ENCODE assay signal across 15 cellular contexts in genomic region chr7:34452363-34452762, GRCh38.
DNase-seq lines count a peak whose midpoint lies in the region; ATAC-seq, FAIRE-seq and TF ChIP-seq lines count a peak whose summit lies in the region.
"Had no signal": no experiment of that assay in that cellular context is flagged by ENCODE, and none has a peak within 500 bp of the region (broad histone marks: within the 10 kb centered on the region; RNA-seq: fewer than 3 reads in every experiment).

No MANE protein-coding gene starts in this region.

- H3K27me3 Mint-ChIP-seq in endodermal cell (ENCODE audit: insufficient read depth): no peaks in the 10 kb centered on the region
- H3K27me3 Mint-ChIP-seq: CD8-positive, alpha-beta memory T cell had no signal

- no peak overlapping the region for H3K27ac Mint-ChIP-seq in endodermal cell
- H3K27ac Mint-ChIP-seq: CD8-positive, alpha-beta memory T cell had no signal

- no peak for TF ChIP-seq CTCF in fibroblast of pulmonary artery (IDR thresholded peaks at IDR 0.05; ENCODE audit: low read length, missing control alignments)
- no peak for TF ChIP-seq CTCF in endodermal cell (conservative IDR thresholded peaks at IDR 0.05)
- no peak for TF ChIP-seq CTCF in RWPE1 (conservative IDR thresholded peaks at IDR 0.05; ENCODE audit: low read depth)

- H3K9me3 Mint-ChIP-seq in endodermal cell: no peaks in the 10 kb centered on the region

- H3K36me3 Mint-ChIP-seq in endodermal cell (ENCODE audit: low read depth): no peaks in the 10 kb centered on the region
- H3K36me3 Mint-ChIP-seq: CD8-positive, alpha-beta memory T cell had no signal

- H3K4me1 Mint-ChIP-seq in endodermal cell: peaks cover 4% of the 10 kb centered on the region
- H3K4me1 Mint-ChIP-seq: CD8-positive, alpha-beta memory T cell had no signal

- no peak overlapping the region for H3K27ac ChIP-seq in endodermal cell (ENCODE audit: low read depth, low read length)
- no peak overlapping the region for H3K27ac ChIP-seq in RWPE1
- H3K27ac ChIP-seq: BLaER1 had no signal

- peak; percentile 34 for ATAC-seq in SK-N-SH treated with all-trans-retinoic acid at 6 μM for 48 hours

- 93 to 97% methylated on average over 6 to 7 of the region's 7 CpGs for WGBS in endodermal cell (ENCODE audit: insufficient coverage in 1 of 2, insufficient read length in 1 of 2), 2 experiments

- no peak for FAIRE-seq in RCC 7860 (lab: Jason Lieb, UNC)
- FAIRE-seq: GM12892, H1 had no signal

- no peak overlapping the region for H3K9ac ChIP-seq in endodermal cell (ENCODE audit: extremely low read depth, low read length, poor library complexity, severe bottlenecking)
- H3K9ac ChIP-seq: BLaER1 had no signal

- H3K9me3 ChIP-seq in endodermal cell (ENCODE audit: control insufficient read depth, low read length): no peaks in the 10 kb centered on the region
- H3K9me3 ChIP-seq: BLaER1, Caco-2, HAP-1 had no signal

- CTCF ChIA-PET in RWPE1 (lab: Yijun Ruan, JAX): interaction anchor here (0.6 kb wide), 1 partner anchor 183 kb away, joined by 3 read pairs; no protein-coding TSS in a partner anchor

- POLR2A ChIA-PET in RWPE1 (lab: Yijun Ruan, JAX; ENCODE audit: low non-redundant PET): no interaction called here

- H3K27me3 ChIP-seq in endodermal cell (ENCODE audit: control insufficient read depth, insufficient read depth, low read length, poor library complexity, severe bottlenecking): no peaks in the 10 kb centered on the region
- H3K27me3 ChIP-seq: BLaER1 had no signal

- H3K36me3 ChIP-seq in endodermal cell (ENCODE audit: control insufficient read depth, insufficient read depth, low read length): no peaks in the 10 kb centered on the region
- H3K36me3 ChIP-seq: BLaER1, HAP-1 had no signal

- H3K4me3 ChIP-seq in fibroblast of pulmonary artery (replicated peaks; ENCODE audit: low read depth, low read length) (no peak overlapping the region), endodermal cell (ENCODE audit: low read length) (no peak overlapping the region)
- H3K4me3 ChIP-seq: BLaER1, HAP-1 had no signal

- DNase-seq in RCC 7860 (ENCODE audit: low spot score) (peak; percentile 1), fibroblast of pulmonary artery (ENCODE audit: low read depth) (peak; percentile 29), SHP77 (lab: John Stamatoyannopoulos, UW) (no peak), endodermal cell (no peak), RWPE1 (ENCODE audit: low spot score) (no peak)
- DNase-seq: AML-193; Caco-2; CD8-positive, alpha-beta memory T cell; DND-41; GDM1 had no signal

- H3K4me1 ChIP-seq in endodermal cell (ENCODE audit: control insufficient read depth, insufficient read depth, low read length): no peaks in the 10 kb centered on the region
- H3K4me1 ChIP-seq: BLaER1, Caco-2, HAP-1 had no signal

- no peak overlapping the region for H3K4me3 Mint-ChIP-seq in endodermal cell
- H3K4me3 Mint-ChIP-seq: CD8-positive, alpha-beta memory T cell had no signal

TF ChIP-seq in SK-N-SH treated with all-trans-retinoic acid at 6 μM for 48 hours, 23 proteins besides CTCF, POLR2A, EP300 and RAD21:
- TF ChIP-seq CSRNP3 (CRISPR knock-in tag; IDR thresholded peaks at IDR 0.05): no peak
- no peak for TF ChIP-seq ZFP3 (CRISPR knock-in tag; IDR thresholded peaks at IDR 0.05)
- TF ChIP-seq TCF4 (CRISPR knock-in tag; IDR thresholded peaks at IDR 0.05; ENCODE audit: borderline replicate concordance): no peak

Comparison
In these comparisons a context has a peak if more than half of its experiments do, and no peak if none do; other contexts are left out.
1. DNase-seq: peak in RCC 7860 (single experiment) and fibroblast of pulmonary artery (single experiment); none in SHP77 (0 of 2), endodermal cell (single experiment) and RWPE1 (single experiment).